Comparison of ENCODE assay signal across 11 cellular contexts in the genomic region with DNA sequence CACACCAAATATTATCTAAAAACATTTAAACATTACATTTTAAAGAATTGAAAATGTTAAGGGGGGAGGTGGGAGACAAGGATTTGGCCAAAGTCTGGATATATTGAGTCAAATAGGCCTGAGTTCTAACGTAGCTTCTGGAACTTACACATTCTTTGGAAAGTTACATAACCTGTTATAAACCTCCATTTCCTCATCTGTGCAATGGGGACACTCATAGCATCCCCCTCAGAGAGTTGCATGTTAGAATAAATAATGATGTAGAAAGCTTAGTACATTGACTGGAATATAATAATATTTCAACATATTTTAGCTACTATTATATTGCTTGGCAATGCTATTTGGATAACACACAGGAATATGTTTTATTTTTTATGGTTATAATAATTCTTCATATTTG.
"Had no signal": no experiment of that assay in that cellular context is flagged by ENCODE, and none has a peak within 500 bp of the region (broad histone marks: within the 10 kb centered on the region; RNA-seq: fewer than 3 reads in every experiment).

No MANE protein-coding gene starts in this region.

- H3K9ac ChIP-seq: GM23248 had no signal

- FAIRE-seq: H1, H54 had no signal

- H3K9me3 ChIP-seq: HAP-1 had no signal

- H3K4me3 ChIP-seq: GM23248, GM23338, HAP-1 had no signal

- H3K4me2 ChIP-seq: GM23338 had no signal

- H3K27ac ChIP-seq: GM23248 had no signal

- ATAC-seq: GM23338, HCT116 had no signal

- DNase-seq: GM23248, GOT3, H7, H9, HCEC 1CT, HFFc6 had no signal

- H3K36me3 ChIP-seq: HAP-1 had no signal

- H2AFZ ChIP-seq: GM23248, GM23338 had no signal
